In the genomic region with DNA sequence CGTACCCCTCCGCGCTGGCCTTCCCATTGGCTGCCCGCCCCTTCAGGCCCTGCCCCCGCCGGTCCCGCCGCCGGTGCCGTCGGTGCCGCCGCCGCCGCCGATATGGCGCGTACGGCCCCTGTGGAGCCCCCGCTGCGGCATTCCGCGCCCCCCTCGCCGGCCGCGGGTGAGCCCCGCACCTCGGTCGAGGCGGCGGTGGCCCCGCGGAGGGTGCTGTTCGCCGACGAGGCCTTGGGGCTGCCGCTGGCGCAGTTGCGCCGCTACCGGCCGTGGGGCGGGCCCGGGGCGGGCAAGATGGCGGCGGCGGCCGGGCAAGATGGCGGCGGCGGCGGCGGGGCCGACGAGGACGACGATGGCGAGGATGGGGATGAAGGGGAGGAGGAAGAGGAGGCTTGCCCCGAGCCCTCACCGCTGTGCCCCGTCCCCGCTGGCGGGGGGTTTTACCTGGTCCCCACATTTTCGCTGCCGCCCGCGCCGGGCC, we compare ENCODE assay signal across 1 cellular context.
A peak's percentile ranks its signal among the peaks of the same experiment; 100 is the strongest.
TF ChIP-seq lines count a peak whose summit lies in the region.

A gene with protein sequence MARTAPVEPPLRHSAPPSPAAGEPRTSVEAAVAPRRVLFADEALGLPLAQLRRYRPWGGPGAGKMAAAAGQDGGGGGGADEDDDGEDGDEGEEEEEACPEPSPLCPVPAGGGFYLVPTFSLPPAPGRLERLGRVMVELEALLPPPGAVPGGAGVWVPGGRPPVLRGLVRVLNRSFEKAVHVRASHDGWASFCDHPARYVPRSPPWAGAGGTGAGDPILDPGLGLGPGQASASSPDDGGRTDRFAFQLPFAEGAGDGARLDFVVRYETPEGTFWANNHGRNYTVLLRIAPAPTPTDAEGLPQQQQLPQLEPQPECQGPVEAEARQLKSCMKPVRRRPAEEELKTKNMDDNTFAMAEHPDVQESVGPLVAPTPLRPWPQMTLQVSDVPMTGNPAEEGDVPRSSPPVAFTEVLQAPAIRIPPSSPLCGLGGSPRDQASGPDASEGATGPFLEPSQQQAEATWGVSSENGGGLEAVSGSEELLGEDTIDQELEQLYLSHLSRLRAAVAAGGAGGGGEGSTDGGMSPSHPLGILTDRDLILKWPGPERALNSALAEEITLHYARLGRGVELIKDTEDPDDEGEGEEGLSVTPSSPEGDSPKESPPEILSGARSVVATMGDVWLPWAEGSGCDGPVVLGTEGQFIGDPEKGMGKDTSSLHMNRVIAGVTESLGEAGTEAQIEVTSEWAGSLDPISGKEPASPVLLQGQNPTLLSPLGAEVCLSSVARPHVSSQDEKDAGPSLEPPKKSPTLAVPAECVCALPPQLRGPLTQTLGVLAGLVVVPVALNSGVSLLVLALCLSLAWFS (plus strand): TSS at position 26 of the 481 bp plus-strand sequence. CDS start 77 bp downstream, at position 103.

TF ChIP-seq in WTC11, 78 proteins besides CTCF, POLR2A, EP300 and RAD21 (continued from another document):
- TF ChIP-seq, protein P1, sequence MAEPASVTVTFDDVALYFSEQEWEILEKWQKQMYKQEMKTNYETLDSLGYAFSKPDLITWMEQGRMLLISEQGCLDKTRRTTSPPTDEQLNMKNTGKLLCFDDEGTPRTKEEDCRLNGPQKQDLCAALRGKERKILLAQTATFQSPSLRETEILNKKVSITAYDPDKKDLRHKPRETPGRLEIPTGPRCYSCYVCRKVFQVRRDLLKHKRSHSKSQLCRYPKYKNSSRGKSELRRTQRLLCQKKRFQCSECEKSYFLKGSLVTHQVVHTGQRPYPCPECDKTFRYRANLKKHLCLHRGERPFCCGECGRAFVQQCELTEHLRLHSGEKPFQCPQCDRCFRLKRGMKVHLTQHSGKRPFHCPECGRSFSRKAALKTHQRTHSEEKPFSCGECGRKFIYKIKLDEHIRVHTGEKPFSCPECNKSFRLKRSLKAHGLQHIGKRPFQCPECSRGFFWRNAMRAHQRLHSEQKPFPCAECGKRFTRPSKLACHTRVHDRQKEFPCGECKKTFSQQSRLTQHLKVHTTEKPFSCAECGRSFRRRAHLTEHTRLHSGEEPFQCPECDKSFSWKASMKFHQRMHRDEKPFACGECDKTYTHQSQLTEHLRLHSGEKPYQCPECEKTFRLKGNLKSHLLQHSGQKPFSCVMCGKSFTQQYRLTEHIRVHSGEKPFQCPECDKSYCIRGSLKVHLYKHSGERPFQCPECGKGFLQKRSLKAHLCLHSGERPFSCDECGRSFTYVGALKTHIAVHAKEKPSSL (CRISPR knock-in tag; conservative IDR thresholded peaks at IDR 0.05) = no peak
- TF ChIP-seq ZNF263 (CRISPR knock-in tag; IDR thresholded peaks at IDR 0.05; ENCODE audit: low read depth) = 0 out of 2 replicates have a peak, but pooled peaks have one; percentile 14
- 0 out of 2 replicates have a peak, but pooled peaks have one; percentile 2 for TF ChIP-seq ESRRA (CRISPR knock-in tag; IDR thresholded peaks at IDR 0.05; ENCODE audit: borderline replicate concordance)
- no peak for TF ChIP-seq ZNF416 (CRISPR knock-in tag; IDR thresholded peaks at IDR 0.05)
- peak; percentile 35; the same call in 1 of the 2 replicates for TF ChIP-seq NFYB (CRISPR knock-in tag; conservative IDR thresholded peaks at IDR 0.05; ENCODE audit: low read depth)
- no peak for TF ChIP-seq JUN (CRISPR knock-in tag; IDR thresholded peaks at IDR 0.05)
- no peak for TF ChIP-seq ETV6 (CRISPR knock-in tag; IDR thresholded peaks at IDR 0.05)
